Comparison of ENCODE assay signal across 14 cellular contexts in the genomic region with DNA sequence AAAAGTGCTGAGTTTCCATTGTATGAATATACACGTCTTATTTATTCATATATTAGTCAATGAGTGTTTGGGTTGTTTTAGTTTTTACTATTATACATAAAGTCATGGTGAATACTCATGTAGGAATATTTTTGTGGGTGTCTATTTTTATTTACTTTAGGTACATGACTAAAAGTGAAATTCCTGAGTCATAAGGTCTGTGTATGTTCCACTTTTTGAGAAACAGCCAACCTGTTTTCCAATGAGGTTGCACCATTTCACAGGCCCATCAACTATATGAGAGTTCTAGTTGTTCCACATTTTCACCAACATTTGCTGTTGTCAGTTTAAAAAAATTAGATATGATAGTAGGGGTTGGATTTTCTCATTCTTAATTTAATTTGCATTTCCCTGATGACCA. TPM values are rescaled to one million over a fixed set of nuclear protein-coding genes. Genes with fewer than 3 reads are reported as not detected.
DNase-seq lines count a peak whose midpoint lies in the region; ATAC-seq and TF ChIP-seq lines count a peak whose summit lies in the region.
"Had no signal": no experiment of that assay in that cellular context is flagged by ENCODE, and none has a peak within 500 bp of the region (broad histone marks: within the 10 kb centered on the region; RNA-seq: fewer than 3 reads in every experiment).

No MANE protein-coding gene starts in this region.

- peaks cover 11% of the 10 kb centered on the region for H3K9me3 Mint-ChIP-seq in HFFc6

- peaks cover 8% of the 10 kb centered on the region for H3K36me3 Mint-ChIP-seq in HFFc6 (ENCODE audit: low read depth)

- DNase-seq in H4 (ENCODE audit: low spot score) (no peak), middle frontal gyrus (ENCODE audit: extremely low spot score, low spot score) (no peak), NCI-H2029 treated with DMSO at 0.1 percent for 48 hours (lab: John Stamatoyannopoulos, UW) (no peak), HFFc6 (no peak)
- DNase-seq: activated CD4-positive, alpha-beta T cell treated with anti-CD3 and anti-CD28 coated beads for 1 hour; PC-9 had no signal

- H3K27ac Mint-ChIP-seq in HFFc6 = no peak overlapping the region

- no peaks in the 10 kb centered on the region; the same call in 1 of the 2 replicates for H3K27me3 Mint-ChIP-seq in HFFc6 (ENCODE audit: insufficient read depth)

- no peak overlapping the region for H3K4me3 Mint-ChIP-seq in HFFc6
- H3K4me3 Mint-ChIP-seq: central memory CD8-positive, alpha-beta T cell had no signal

- no peak for TF ChIP-seq CTCF in HFFc6 (IDR thresholded peaks at IDR 0.05)

- ATAC-seq in GM18511 (IDR thresholded peaks at IDR 0.05; ENCODE audit: unreplicated experiment) = peak; percentile 88
- peak; percentile 94 for ATAC-seq in GM21360 (IDR thresholded peaks at IDR 0.05; ENCODE audit: unreplicated experiment)
- peak; percentile 90 for ATAC-seq in HG02885 (IDR thresholded peaks at IDR 0.05; ENCODE audit: poor library complexity, unreplicated experiment)
- peak; percentile 73 for ATAC-seq in HG03565 (IDR thresholded peaks at IDR 0.05; ENCODE audit: unreplicated experiment)

- H3K4me1 Mint-ChIP-seq in HFFc6 (ENCODE audit: low read depth) = no peaks in the 10 kb centered on the region
- H3K4me1 Mint-ChIP-seq: central memory CD8-positive, alpha-beta T cell had no signal

RNA-seq across cellular contexts. Expression of gene OR6X1, which starts 6.6 kb away (rescaled TPM):
- total RNA-seq in H4 (2014; rRNA removed; shearing (Covaris generic)) = not detected in 2 replicates
- total RNA-seq in HFFc6 (2021; fragmentation: NEBNext Ultra II Directional; extraction: Animal tissue kit (Norgen Biotek cat#: 25700)) = not detected
- total RNA-seq: hepatocyte, liver, PC-9, suprapubic skin had no signal

RNA-seq across cellular contexts. Expression of gene ZNF202, which starts 19.4 kb away (rescaled TPM):
- 5.4 and 10.3 TPM in 2 replicates for total RNA-seq in H4 (2014; rRNA removed; shearing (Covaris generic))
- total RNA-seq in HFFc6 (2021; fragmentation: NEBNext Ultra II Directional; extraction: Animal tissue kit (Norgen Biotek cat#: 25700)) = 1 to 10 TPM; 5.4 to 8.3 (median 6.8) TPM

RNA-seq across cellular contexts. Expression of gene OR6M1, which starts 45.3 kb away (rescaled TPM):
- not detected in 2 replicates for total RNA-seq in H4 (2014; rRNA removed; shearing (Covaris generic))
- total RNA-seq in HFFc6 (2021; fragmentation: NEBNext Ultra II Directional; extraction: Animal tissue kit (Norgen Biotek cat#: 25700)) = not detected
- total RNA-seq: hepatocyte, liver, PC-9, suprapubic skin had no signal
